8 cellular contexts compared by ENCODE assay signal in the genomic region with DNA sequence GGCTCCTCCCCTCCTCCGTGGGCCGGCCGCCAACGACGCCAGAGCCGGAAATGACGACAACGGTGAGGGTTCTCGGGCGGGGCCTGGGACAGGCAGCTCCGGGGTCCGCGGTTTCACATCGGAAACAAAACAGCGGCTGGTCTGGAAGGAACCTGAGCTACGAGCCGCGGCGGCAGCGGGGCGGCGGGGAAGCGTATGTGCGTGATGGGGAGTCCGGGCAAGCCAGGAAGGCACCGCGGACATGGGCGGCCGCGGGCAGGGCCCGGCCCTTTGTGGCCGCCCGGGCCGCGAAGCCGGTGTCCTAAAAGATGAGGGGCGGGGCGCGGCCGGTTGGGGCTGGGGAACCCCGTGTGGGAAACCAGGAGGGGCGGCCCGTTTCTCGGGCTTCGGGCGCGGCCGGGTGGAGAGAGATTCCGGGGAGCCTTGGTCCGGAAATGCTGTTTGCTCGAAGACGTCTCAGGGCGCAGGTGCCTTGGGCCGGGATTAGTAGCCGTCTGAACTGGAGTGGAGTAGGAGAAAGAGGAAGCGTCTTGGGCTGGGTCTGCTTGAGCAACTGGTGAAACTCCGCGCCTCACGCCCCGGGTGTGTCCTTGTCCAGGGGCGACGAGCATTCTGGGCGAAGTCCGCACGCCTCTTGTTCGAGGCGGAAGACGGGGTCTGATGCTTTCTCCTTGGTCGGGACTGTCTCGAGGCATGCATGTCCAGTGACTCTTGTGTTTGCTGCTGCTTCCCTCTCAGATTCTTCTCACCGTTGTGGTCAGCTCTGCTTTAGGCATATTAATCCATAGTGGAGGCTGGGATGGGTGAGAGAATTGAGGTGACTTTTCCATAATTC. TPM values are rescaled to one million over a fixed set of nuclear protein-coding genes. Genes with fewer than 3 reads are reported as not detected.
DNase-seq lines count a peak whose midpoint lies in the region; ATAC-seq lines count a peak whose summit lies in the region.

TSS of gene PSEN1 (plus strand) at position 121 of the 835 bp plus-strand sequence. CDS start 11,513 bp downstream, outside the sequence.

- no peaks in the 10 kb centered on the region for H3K27me3 Mint-ChIP-seq in effector memory CD8-positive, alpha-beta T cell
- H3K27me3 Mint-ChIP-seq in memory B cell: no peaks in the 10 kb centered on the region

- DNase-seq in COLO829 (ENCODE audit: low spot score) (peak; percentile 92), HT1080 (ENCODE audit: low read depth) (peak; percentile 85), NOMO-1 treated with dmso at 0.1 percent for 144 hours (lab: John Stamatoyannopoulos, UW; ENCODE audit: unreplicated experiment) (peak; percentile 95), memory B cell (ENCODE audit: low spot score in 2 of 2) (peak; percentile 99 to 100)
- DNase-seq in activated CD8-positive, alpha-beta memory T cell treated with anti-CD3 and anti-CD28 coated beads for 48 hours (ENCODE audit: low read depth in 2 of 3, low spot score in 2 of 3): peak; percentile 96 to 99 (median 99)
- peak; percentile 99 to 100 (median 99) for DNase-seq in effector memory CD8-positive, alpha-beta T cell
- peak; percentile 100 for DNase-seq in stimulated activated CD8-positive, alpha-beta memory T cell treated with anti-CD3 and anti-CD28 coated beads, Interleukin-12 subunit alpha, Interleukin-12 subunit beta, amount 100 ng/mL, for 1 hour (ENCODE audit: low read depth)

- peaks cover 0 to 5% of the 10 kb centered on the region in 2 donors for H3K9me3 Mint-ChIP-seq in effector memory CD8-positive, alpha-beta T cell
- H3K9me3 Mint-ChIP-seq in memory B cell: peaks cover 12% of the 10 kb centered on the region

- H3K27ac Mint-ChIP-seq in effector memory CD8-positive, alpha-beta T cell: peak within 1 kb of the TSS; percentile 99 to 100
- H3K27ac Mint-ChIP-seq in memory B cell: peak within 1 kb of the TSS; percentile 99

- ATAC-seq in GM21360 (IDR thresholded peaks at IDR 0.05; ENCODE audit: unreplicated experiment): peak; percentile 84
- ATAC-seq in effector memory CD8-positive, alpha-beta T cell (replicated peaks): peak; percentile 93
- ATAC-seq in memory B cell (ENCODE audit: low read depth): peak; percentile 90

- H3K4me1 Mint-ChIP-seq in effector memory CD8-positive, alpha-beta T cell (ENCODE audit: low read depth in 2 of 2): peaks cover 19 to 23% of the 10 kb centered on the region in 2 donors
- peaks cover 17% of the 10 kb centered on the region for H3K4me1 Mint-ChIP-seq in memory B cell

- peak within 1 kb of the TSS; percentile 95 to 99 for H3K4me3 Mint-ChIP-seq in effector memory CD8-positive, alpha-beta T cell
- H3K4me3 Mint-ChIP-seq in memory B cell: peak within 1 kb of the TSS; percentile 93

- H3K36me3 Mint-ChIP-seq in effector memory CD8-positive, alpha-beta T cell (ENCODE audit: insufficient read depth): peaks cover 20% of the 10 kb centered on the region
- H3K36me3 Mint-ChIP-seq in memory B cell: peaks cover 22% of the 10 kb centered on the region

RNA-seq across cellular contexts. Expression of gene PSEN1, which starts in this region (rescaled TPM):
- total RNA-seq in HT1080 (2014; rRNA removed; shearing (Covaris generic)): 20.9 and 27.0 TPM in 2 replicates
- polyA plus RNA-seq in HT1080 (2015; cell fraction: cytosol; rRNA removed): 21.4 and 21.6 TPM in 2 replicates
- 37.1 and 37.9 TPM in 2 replicates for polyA plus RNA-seq in HT1080 (2015; cell fraction: nucleus; rRNA removed)

Comparison
In these comparisons a context has a peak if more than half of its experiments do, and no peak if none do; other contexts are left out.
1. Peak in every context shown above with its lines: DNase-seq and ATAC-seq.